ENCODE assay signal across 8 cellular contexts in genomic region chr5:96661841-96662724, GRCh38. TPM values are rescaled to one million over a fixed set of nuclear protein-coding genes. Genes with fewer than 3 reads are reported as not detected.
A peak's percentile ranks its signal among the peaks of the same experiment; 100 is the strongest.
DNase-seq lines count a peak whose midpoint lies in the region; ATAC-seq and TF ChIP-seq lines count a peak whose summit lies in the region.

Gene CAST, plus strand, starts transcription at chr5:96662376. Its CDS starts 47 bp downstream, at chr5:96662423.

- peaks cover 13% of the 10 kb centered on the region for H3K27me3 Mint-ChIP-seq in activated CD4-positive, alpha-beta T cell treated with anti-CD3 and anti-CD28 coated beads, Interleukin-2, amount 10 ng/mL, durations not matched to agents 7 days and 5 days

- POLR2A ChIA-PET in activated CD4-positive, alpha-beta T cell treated with anti-CD3 and anti-CD28 coated beads, Interleukin-2, amount 10 ng/mL, durations not matched to agents 7 days and 5 days (lab: Charles Lee), result interaction anchor here (0.6 to 1.0 kb wide), 3 partner anchors 39 to 221 kb away, joined by 3 to 4 read pairs (median 3); no protein-coding TSS in a partner anchor

- TF ChIP-seq RAD21 in liver (IDR thresholded peaks at IDR 0.05), result peak in 1 of 2 donors; percentile 43

- H3K9me3 Mint-ChIP-seq in activated CD4-positive, alpha-beta T cell treated with anti-CD3 and anti-CD28 coated beads, Interleukin-2, amount 10 ng/mL, durations not matched to agents 7 days and 5 days, result no peaks in the 10 kb centered on the region

- DNase-seq in NCI-H1694 treated with DMSO at 0.1 percent for 48 hours (lab: John Stamatoyannopoulos, UW) (peak; percentile 6), NCI-H1694 (lab: John Stamatoyannopoulos, UW) (no peak), NCI-H2227 (lab: John Stamatoyannopoulos, UW; ENCODE audit: unreplicated experiment) (peak; percentile 40), dedifferentiated amniotic fluid mesenchymal stem cell (ENCODE audit: extremely low spot score) (peak; percentile 84)
- DNase-seq in activated CD4-positive, alpha-beta T cell treated with anti-CD3 and anti-CD28 coated beads, Interleukin-2, amount 10 ng/mL, durations not matched to agents 7 days and 5 days, result peak; percentile 84
- DNase-seq in stimulated activated CD4-positive, alpha-beta T cell treated with anti-CD3 and anti-CD28 coated beads, Interleukin-4, amount 100 ng/mL, for 4 hours, result peak; percentile 73 to 80

- peaks cover 58% of the 10 kb centered on the region for H3K4me1 Mint-ChIP-seq in activated CD4-positive, alpha-beta T cell treated with anti-CD3 and anti-CD28 coated beads, Interleukin-2, amount 10 ng/mL, durations not matched to agents 7 days and 5 days

- H3K27ac ChIP-seq in liver (ENCODE audit: low read depth in 1 of 2, low read length in 2 of 2), result peak within 1 kb of the TSS; percentile 83 to 95

- under 1% methylated on average over 77 of the region's 77 CpGs for WGBS in liver

- peak; percentile 53 for ATAC-seq in HG02852 (IDR thresholded peaks at IDR 0.05; ENCODE audit: unreplicated experiment)

- H3K36me3 ChIP-seq in liver (ENCODE audit: control insufficient read depth in 4 of 4, insufficient read depth in 3 of 4, low read depth in 1 of 4, low read length in 3 of 4), result no peaks in the 10 kb centered on the region

- no peak for TF ChIP-seq CTCF in liver (IDR thresholded peaks at IDR 0.05; ENCODE audit: low read depth, low read length, missing input control)

- H3K4me3 Mint-ChIP-seq in activated CD4-positive, alpha-beta T cell treated with anti-CD3 and anti-CD28 coated beads, Interleukin-2, amount 10 ng/mL, durations not matched to agents 7 days and 5 days, result peak within 1 kb of the TSS; percentile 96

- H3K27me3 ChIP-seq in liver (ENCODE audit: control insufficient read depth in 4 of 4, insufficient read depth in 4 of 4, low read length in 3 of 4), result no peaks in the 10 kb centered on the region

- H3K9ac ChIP-seq in liver (ENCODE audit: low read depth in 1 of 2, low read length in 2 of 2), result peak within 1 kb of the TSS; percentile 64 to 80

- peak within 1 kb of the TSS; percentile 64 to 90 (median 81) for H3K4me3 ChIP-seq in liver (ENCODE audit: low read depth in 1 of 3, low read length in 3 of 3)

- H3K4me1 ChIP-seq in liver (ENCODE audit: control insufficient read depth in 4 of 4, insufficient read depth in 4 of 4, low read length in 3 of 4), result peaks cover 2 to 29% (median 7%) of the 10 kb centered on the region in 4 donors

- no peaks in the 10 kb centered on the region for H3K9me3 ChIP-seq in liver (ENCODE audit: control insufficient read depth in 4 of 4, low read length in 3 of 4)

- peaks cover 10% of the 10 kb centered on the region for H3K36me3 Mint-ChIP-seq in activated CD4-positive, alpha-beta T cell treated with anti-CD3 and anti-CD28 coated beads, Interleukin-2, amount 10 ng/mL, durations not matched to agents 7 days and 5 days (ENCODE audit: low read depth)

- CTCF ChIA-PET in activated CD4-positive, alpha-beta T cell treated with anti-CD3 and anti-CD28 coated beads, Interleukin-2, amount 10 ng/mL, durations not matched to agents 7 days and 5 days (lab: Charles Lee), result interaction anchor here (0.5 to 1.3 kb wide), 6 partner anchors 9 to 1095 kb away, joined by 3 read pairs; no protein-coding TSS in a partner anchor

- H3K27ac Mint-ChIP-seq in activated CD4-positive, alpha-beta T cell treated with anti-CD3 and anti-CD28 coated beads, Interleukin-2, amount 10 ng/mL, durations not matched to agents 7 days and 5 days, result peak within 1 kb of the TSS; percentile 99

TF ChIP-seq in liver, 16 proteins besides CTCF, POLR2A, EP300 and RAD21:
- TF ChIP-seq NR2F2 (IDR thresholded peaks at IDR 0.05) (peak; percentile 89), EGR1 (IDR thresholded peaks at IDR 0.05; ENCODE audit: low read depth in 2 of 2) (no peak), ZBTB33 (IDR thresholded peaks at IDR 0.05) (peak; percentile 43), HNF4G (IDR thresholded peaks at IDR 0.05) (no peak), FOXA1 (IDR thresholded peaks at IDR 0.05) (no peak), HNF4A (conservative IDR thresholded peaks at IDR 0.05) (peak; percentile 74 to 77), ATF3 (IDR thresholded peaks at IDR 0.05) (peak; percentile 40), FOXA2 (IDR thresholded peaks at IDR 0.05) (peak; percentile 10), REST (IDR thresholded peaks at IDR 0.05) (peak; percentile 27), RXRA (IDR thresholded peaks at IDR 0.05) (peak; percentile 81 to 84), YY1 (IDR thresholded peaks at IDR 0.05) (peak; percentile 63), TAF1 (conservative IDR thresholded peaks at IDR 0.05) (peak; percentile 81), MAX (IDR thresholded peaks at IDR 0.05) (peak; percentile 70), JUND (IDR thresholded peaks at IDR 0.05) (peak in 1 of 2 donors; percentile 59), SP1 (IDR thresholded peaks at IDR 0.05) (peak; percentile 86), GABPA (IDR thresholded peaks at IDR 0.05 in 1 of 2, conservative IDR thresholded peaks at IDR 0.05 in 1 of 2) (peak in 1 of 2 donors; percentile 16)

RNA-seq across cellular contexts. Expression of gene CAST, which starts in this region (rescaled TPM):
- 100 to 1,000 TPM; 178 to 218 TPM for total RNA-seq in activated CD4-positive, alpha-beta T cell treated with anti-CD3 and anti-CD28 coated beads, Interleukin-2, amount 10 ng/mL, durations not matched to agents 7 days and 5 days
- total RNA-seq in liver, result 100 to 1,000 TPM in 1 of 2 donors, 10 to 100 TPM in 1; 89.1 to 126 TPM
- 10 to 100 TPM; 43.3 to 72.9 TPM for polyA plus RNA-seq in liver
